28 cellular contexts compared by ENCODE assay signal in genomic region chr9:122477346-122477745, GRCh38. TPM values are rescaled to one million over a fixed set of nuclear protein-coding genes. Genes with fewer than 3 reads are reported as not detected.
"Had no signal": no experiment of that assay in that cellular context is flagged by ENCODE, and none has a peak within 500 bp of the region (broad histone marks: within the 10 kb centered on the region; RNA-seq: fewer than 3 reads in every experiment).

No MANE protein-coding gene starts in this region.

- H3K4me1 ChIP-seq: esophagus squamous epithelium, gastrocnemius medialis, neural progenitor cell, thyroid gland had no signal

- H3K4me2 ChIP-seq: neural progenitor cell, smooth muscle cell had no signal

- H3K27me3 ChIP-seq: gastrocnemius medialis, neural progenitor cell, thyroid gland had no signal

- H3K27ac Mint-ChIP-seq: activated B cell treated with CpG ODN at 0.5 μM for 24 hours; activated CD4-positive, alpha-beta T cell treated with anti-CD3 and anti-CD28 coated beads, Interleukin-2, amount 10 ng/mL, durations not matched to agents 24 days and 14 days; activated naive CD8-positive, alpha-beta T cell treated with anti-CD3 and anti-CD28 coated beads, Interleukin-2, amount 10 ng/mL, durations not matched to agents 7 days and 5 days; endodermal cell; mesothelial cell of epicardium; naive thymus-derived CD8-positive, alpha-beta T cell; neural progenitor cell; T-helper 1 cell treated with Interleukin-12 subunit alpha and Interleukin-12 subunit beta and Interleukin-4 antibody, amounts not matched to agents 30 μg/mL and 1 μg/mL, for 36 hours had no signal

- H3K9me3 Mint-ChIP-seq: activated B cell treated with CpG ODN at 0.5 μM for 24 hours; activated CD4-positive, alpha-beta T cell treated with anti-CD3 and anti-CD28 coated beads, Interleukin-2, amount 10 ng/mL, durations not matched to agents 24 days and 14 days; activated naive CD8-positive, alpha-beta T cell treated with anti-CD3 and anti-CD28 coated beads, Interleukin-2, amount 10 ng/mL, durations not matched to agents 7 days and 5 days; endodermal cell; naive thymus-derived CD8-positive, alpha-beta T cell; neural progenitor cell; T-helper 1 cell treated with Interleukin-12 subunit alpha and Interleukin-12 subunit beta and Interleukin-4 antibody, amounts not matched to agents 30 μg/mL and 1 μg/mL, for 36 hours had no signal

- H2AFZ ChIP-seq: neural progenitor cell had no signal

- ATAC-seq: gastrocnemius medialis; left ventricle myocardium superior; naive thymus-derived CD8-positive, alpha-beta T cell; sciatic nerve had no signal

- DNase-seq: activated B cell treated with CpG ODN at 0.5 μM for 24 hours; activated CD4-positive, alpha-beta T cell treated with anti-CD3 and anti-CD28 coated beads, Interleukin-2, amount 10 ng/mL, durations not matched to agents 24 days and 14 days; activated naive CD8-positive, alpha-beta T cell treated with anti-CD3 and anti-CD28 coated beads, Interleukin-2, amount 10 ng/mL, durations not matched to agents 7 days and 5 days; amygdala; cerebellar nuclear complex; cortex of kidney; endodermal cell; esophagus squamous epithelium; gastrocnemius medialis; head of caudate nucleus; hypothalamus; left ventricle myocardium superior; mammary epithelial cell; naive thymus-derived CD8-positive, alpha-beta T cell; posterior cingulate gyrus; stimulated activated CD4-positive, alpha-beta T cell treated with anti-CD3 and anti-CD28 coated beads, Interleukin-4, amount 100 ng/mL, for 1 hour; stimulated activated naive CD4-positive, alpha-beta T cell treated with Interleukin-2 at 50 U/mL for 16 hours; substantia nigra; T1000; thyroid gland had no signal

- H3K4me3 ChIP-seq: esophagus squamous epithelium, gastrocnemius medialis, neural progenitor cell, smooth muscle cell, thyroid gland had no signal

- H3K36me3 ChIP-seq: esophagus squamous epithelium, gastrocnemius medialis, neural progenitor cell, thyroid gland had no signal

- H3K27ac ChIP-seq: esophagus squamous epithelium, gastrocnemius medialis, neural progenitor cell, thyroid gland had no signal

- H3K36me3 Mint-ChIP-seq: activated naive CD8-positive, alpha-beta T cell treated with anti-CD3 and anti-CD28 coated beads, Interleukin-2, amount 10 ng/mL, durations not matched to agents 7 days and 5 days; mesothelial cell of epicardium; naive thymus-derived CD8-positive, alpha-beta T cell; neural progenitor cell had no signal

- H3K9ac ChIP-seq: neural progenitor cell had no signal

- H3K9me3 ChIP-seq: esophagus squamous epithelium, gastrocnemius medialis, thyroid gland had no signal

RNA-seq across cellular contexts. Expression of gene OR1J1, which starts 0.4 kb away (rescaled TPM):
- total RNA-seq: activated B cell treated with CpG ODN at 0.5 μM for 24 hours; activated CD4-positive, alpha-beta T cell treated with anti-CD3 and anti-CD28 coated beads, Interleukin-2, amount 10 ng/mL, durations not matched to agents 24 days and 14 days; activated naive CD8-positive, alpha-beta T cell treated with anti-CD3 and anti-CD28 coated beads, Interleukin-2, amount 10 ng/mL, durations not matched to agents 7 days and 5 days; bronchial epithelial cell; endodermal cell; esophagus squamous epithelium; gastrocnemius medialis; left ventricle myocardium superior; mammary epithelial cell; mesothelial cell of epicardium; naive thymus-derived CD8-positive, alpha-beta T cell; omental fat pad; sciatic nerve; smooth muscle cell; thyroid gland; ureter had no signal
- polyA plus RNA-seq: mammary epithelial cell; naive thymus-derived CD8-positive, alpha-beta T cell; smooth muscle cell had no signal

RNA-seq across cellular contexts. Expression of gene OR1J2, which starts 33.3 kb away (rescaled TPM):
- total RNA-seq: activated B cell treated with CpG ODN at 0.5 μM for 24 hours; activated CD4-positive, alpha-beta T cell treated with anti-CD3 and anti-CD28 coated beads, Interleukin-2, amount 10 ng/mL, durations not matched to agents 24 days and 14 days; activated naive CD8-positive, alpha-beta T cell treated with anti-CD3 and anti-CD28 coated beads, Interleukin-2, amount 10 ng/mL, durations not matched to agents 7 days and 5 days; bronchial epithelial cell; endodermal cell; esophagus squamous epithelium; gastrocnemius medialis; left ventricle myocardium superior; mammary epithelial cell; mesothelial cell of epicardium; omental fat pad; sciatic nerve; smooth muscle cell; thyroid gland had no signal
- polyA plus RNA-seq: mammary epithelial cell; naive thymus-derived CD8-positive, alpha-beta T cell; smooth muscle cell had no signal

RNA-seq across cellular contexts. Expression of gene OR1J4, which starts 41.6 kb away (rescaled TPM):
- total RNA-seq: activated B cell treated with CpG ODN at 0.5 μM for 24 hours; activated CD4-positive, alpha-beta T cell treated with anti-CD3 and anti-CD28 coated beads, Interleukin-2, amount 10 ng/mL, durations not matched to agents 24 days and 14 days; bronchial epithelial cell; endodermal cell; esophagus squamous epithelium; gastrocnemius medialis; left ventricle myocardium superior; mammary epithelial cell; mesothelial cell of epicardium; omental fat pad; sciatic nerve; smooth muscle cell; thyroid gland; ureter had no signal
- polyA plus RNA-seq: mammary epithelial cell; naive thymus-derived CD8-positive, alpha-beta T cell; smooth muscle cell had no signal

RNA-seq across cellular contexts. Expression of gene OR1N1, which starts 49.7 kb away (rescaled TPM):
- total RNA-seq: activated B cell treated with CpG ODN at 0.5 μM for 24 hours; activated CD4-positive, alpha-beta T cell treated with anti-CD3 and anti-CD28 coated beads, Interleukin-2, amount 10 ng/mL, durations not matched to agents 24 days and 14 days; activated naive CD8-positive, alpha-beta T cell treated with anti-CD3 and anti-CD28 coated beads, Interleukin-2, amount 10 ng/mL, durations not matched to agents 7 days and 5 days; bronchial epithelial cell; endodermal cell; esophagus squamous epithelium; gastrocnemius medialis; left ventricle myocardium superior; mammary epithelial cell; mesothelial cell of epicardium; naive thymus-derived CD8-positive, alpha-beta T cell; omental fat pad; sciatic nerve; smooth muscle cell; thyroid gland; ureter had no signal
- polyA plus RNA-seq: mammary epithelial cell; naive thymus-derived CD8-positive, alpha-beta T cell; smooth muscle cell had no signal
